Comparison of ENCODE assay signal across 15 cellular contexts in genomic region chr3:72440491-72440890, GRCh38. TPM values are rescaled to one million over a fixed set of nuclear protein-coding genes. Genes with fewer than 3 reads are reported as not detected.
DNase-seq lines count a peak whose midpoint lies in the region; ATAC-seq and TF ChIP-seq lines count a peak whose summit lies in the region.
"Had no signal": no experiment of that assay in that cellular context is flagged by ENCODE, and none has a peak within 500 bp of the region (broad histone marks: within the 10 kb centered on the region; RNA-seq: fewer than 3 reads in every experiment).

No MANE protein-coding gene starts in this region.

- no peak overlapping the region for H3K9ac ChIP-seq in trophoblast cell (ENCODE audit: low read length)

- no CpG with 5 or more reads among the region's 4 CpGs for WGBS in trophoblast cell (ENCODE audit: extremely low coverage, insufficient coverage, insufficient read length)
- 79 to 91% (median 88%) methylated on average over 4 of the region's 4 CpGs for WGBS in adrenal gland, 4 donors

- no peak overlapping the region for H4K8ac ChIP-seq in trophoblast cell (ENCODE audit: low read depth, low read length)

- no peak overlapping the region for H3K27ac ChIP-seq in trophoblast cell (ENCODE audit: low read depth, low read length)
- no peak overlapping the region for H3K27ac ChIP-seq in adrenal gland
- H3K27ac ChIP-seq: heart right ventricle, tibial artery had no signal

- no peaks in the 10 kb centered on the region for H3K79me1 ChIP-seq in trophoblast cell (ENCODE audit: low read length)

- intact Hi-C loops in adrenal gland (cut with DNase I): no loop called here

- ATAC-seq in GM21529 (IDR thresholded peaks at IDR 0.05; ENCODE audit: unreplicated experiment) (peak; percentile 47), HG03439 (IDR thresholded peaks at IDR 0.05; ENCODE audit: unreplicated experiment) (peak; percentile 44)
- ATAC-seq: heart right ventricle had no signal

- H3K4me1 ChIP-seq in trophoblast cell (ENCODE audit: control insufficient read depth in 1 of 2, insufficient read depth in 2 of 2, low read length in 2 of 2) (peaks cover 0 to 8% of the 10 kb centered on the region in 2 experiments), adrenal gland (replicated peaks in 1 of 2) (peaks cover 0 to 40% of the 10 kb centered on the region in 2 donors)

- H3K27ac Mint-ChIP-seq in glutamatergic neuron (ENCODE audit: unreplicated experiment): no peak overlapping the region
- H3K27ac Mint-ChIP-seq: activated naive CD4-positive, alpha-beta T cell treated with anti-CD3 and anti-CD28 coated beads, Interleukin-2, amount 50 U/mL, for 24 hours had no signal

- no peak overlapping the region for H3K4me3 Mint-ChIP-seq in glutamatergic neuron (ENCODE audit: unreplicated experiment)
- H3K4me3 Mint-ChIP-seq: activated naive CD4-positive, alpha-beta T cell treated with anti-CD3 and anti-CD28 coated beads, Interleukin-2, amount 50 U/mL, for 24 hours had no signal

- H3K9me3 ChIP-seq in trophoblast cell (ENCODE audit: insufficient read depth, low read depth, low read length): no peaks in the 10 kb centered on the region
- H3K9me3 ChIP-seq in adrenal gland (replicated peaks in 1 of 3): no peaks in the 10 kb centered on the region
- H3K9me3 ChIP-seq: heart right ventricle, tibial artery had no signal

- H3K27me3 Mint-ChIP-seq in glutamatergic neuron (ENCODE audit: unreplicated experiment): no peaks in the 10 kb centered on the region
- H3K27me3 Mint-ChIP-seq: activated naive CD4-positive, alpha-beta T cell treated with anti-CD3 and anti-CD28 coated beads, Interleukin-2, amount 50 U/mL, for 24 hours had no signal

- H3K79me2 ChIP-seq in trophoblast cell (ENCODE audit: control insufficient read depth, insufficient read depth, low read length, poor library complexity): peaks cover 18% of the 10 kb centered on the region

- no peak overlapping the region for H2BK12ac ChIP-seq in trophoblast cell (ENCODE audit: low read length)

- no peak overlapping the region for H2BK5ac ChIP-seq in trophoblast cell (ENCODE audit: low read depth, low read length, poor library complexity)

- H3K36me3 ChIP-seq in trophoblast cell (ENCODE audit: control insufficient read depth in 1 of 2, insufficient read depth in 2 of 2, low read length in 2 of 2) (peaks cover 3 to 11% of the 10 kb centered on the region in 2 experiments), adrenal gland (replicated peaks in 1 of 2) (no peaks in the 10 kb centered on the region)

- no peak overlapping the region for H2AFZ ChIP-seq in trophoblast cell (ENCODE audit: insufficient read depth, low read length, poor library complexity)

- H2BK120ac ChIP-seq in trophoblast cell (ENCODE audit: insufficient read depth, low read length, poor library complexity): no peak overlapping the region

- H2AK5ac ChIP-seq in trophoblast cell (ENCODE audit: low read length): no peak overlapping the region

- H3K27me3 ChIP-seq in trophoblast cell (ENCODE audit: insufficient read depth, low read length): no peaks in the 10 kb centered on the region
- H3K27me3 ChIP-seq in adrenal gland: no peaks in the 10 kb centered on the region
- H3K27me3 ChIP-seq: heart right ventricle, tibial artery had no signal

- TF ChIP-seq CTCF in glutamatergic neuron (IDR thresholded peaks at IDR 0.05; ENCODE audit: partially characterized antibody, unreplicated experiment): no peak
- TF ChIP-seq CTCF in adrenal gland (IDR thresholded peaks at IDR 0.05): no peak

- H3K4me1 Mint-ChIP-seq in glutamatergic neuron (ENCODE audit: low read depth, unreplicated experiment): peaks cover 27% of the 10 kb centered on the region

- no peak overlapping the region for H3K4me3 ChIP-seq in trophoblast cell (ENCODE audit: low read depth, low read length)
- no peak overlapping the region for H3K4me3 ChIP-seq in adrenal gland
- H3K4me3 ChIP-seq: heart right ventricle, smooth muscle cell, tibial artery had no signal

- DNase-seq in NOMO-1 (lab: John Stamatoyannopoulos, UW; ENCODE audit: unreplicated experiment in 2 of 2): peak; percentile 14 to 55
- no peak for DNase-seq in NOMO-1 treated with dmso at 0.1 percent for 144 hours (lab: John Stamatoyannopoulos, UW; ENCODE audit: unreplicated experiment)
- DNase-seq in trophoblast cell: no peak
- no peak for DNase-seq in glutamatergic neuron
- no peak for DNase-seq in epidermal melanocyte (ENCODE audit: insufficient read length, low spot score)
- no peak for DNase-seq in adrenal gland
- DNase-seq: 8988T, heart right ventricle, NCI-H2171 treated with DMSO at 0.1 percent for 48 hours, T1000, tibial artery had no signal

- no peak overlapping the region for H4K91ac ChIP-seq in trophoblast cell (ENCODE audit: low read depth, low read length)

- peak overlapping the region; percentile 67 for H3K4ac ChIP-seq in trophoblast cell (ENCODE audit: low read depth, low read length)

- no peak for TF ChIP-seq POLR2A in adrenal gland (IDR thresholded peaks at IDR 0.05)

- H3K36me3 Mint-ChIP-seq in glutamatergic neuron (ENCODE audit: unreplicated experiment): no peaks in the 10 kb centered on the region

- no peak overlapping the region for H3K14ac ChIP-seq in trophoblast cell (ENCODE audit: low read length)

- no peak overlapping the region for H3K4me2 ChIP-seq in trophoblast cell (ENCODE audit: low read length)

- H3K23ac ChIP-seq in trophoblast cell (ENCODE audit: low read length): no peak overlapping the region

- H4K12ac ChIP-seq in trophoblast cell (ENCODE audit: low read depth, low read length): no peak overlapping the region

- no peaks in the 10 kb centered on the region for H3K9me3 Mint-ChIP-seq in glutamatergic neuron (ENCODE audit: unreplicated experiment)

- H3K18ac ChIP-seq in trophoblast cell (ENCODE audit: low read length): no peak overlapping the region

RNA-seq across cellular contexts. Expression of gene RYBP, which starts 5.9 kb away (rescaled TPM):
- 44.7 and 45.0 TPM in 2 replicates for polyA plus RNA-seq in trophoblast cell (2013)
- total RNA-seq in glutamatergic neuron (ENCODE audit: unreplicated experiment) (12.2 TPM), adrenal gland (10 to 100 TPM in 5 of 8 donors, 1 to 10 TPM in 3; 6.1 to 17.8 (median 11.5) TPM)
- polyA plus RNA-seq in adrenal gland: 10 to 100 TPM in 1 of 3 donors, 1 to 10 TPM in 2; 3.9 to 13.6 (median 6.0) TPM

Comparison
In these comparisons a context has a peak if more than half of its experiments do, and no peak if none do; other contexts are left out.
1. DNase-seq: peak in NOMO-1 (2 of 2); none in NOMO-1 treated with dmso at 0.1 percent for 144 hours (single experiment), trophoblast cell (0 of 2), glutamatergic neuron (single experiment), epidermal melanocyte (single experiment) and adrenal gland (0 of 7).